ENCODE assay signal across 25 cellular contexts in genomic region chr7:73994761-73995160, GRCh38. TPM values are rescaled to one million over a fixed set of nuclear protein-coding genes. Genes with fewer than 3 reads are reported as not detected.
"Had no signal": no experiment of that assay in that cellular context is flagged by ENCODE, and none has a peak within 500 bp of the region (broad histone marks: within the 10 kb centered on the region; RNA-seq: fewer than 3 reads in every experiment).

No MANE protein-coding gene starts in this region.

- ATAC-seq: left cardiac atrium; left ventricle myocardium superior; naive thymus-derived CD4-positive, alpha-beta T cell; stimulated activated naive B cell treated with anti-CD40 and anti-IgM and Interleukin-4, amounts not matched to agents 10 μg/mL and 1 μg/mL and 100 μg/mL, for 72 hours had no signal

- H3K27me3 Mint-ChIP-seq: activated CD4-positive, alpha-beta T cell treated with anti-CD3 and anti-CD28 coated beads, Interleukin-2, amount 10 ng/mL, durations not matched to agents 24 days and 14 days had no signal

- H3K4me3 Mint-ChIP-seq: activated CD4-positive, alpha-beta memory T cell treated with anti-CD3 and anti-CD28 coated beads for 36 hours; activated CD4-positive, alpha-beta T cell treated with anti-CD3 and anti-CD28 coated beads, Interleukin-2, amount 10 ng/mL, durations not matched to agents 24 days and 14 days; activated naive CD4-positive, alpha-beta T cell treated with anti-CD3 and anti-CD28 coated beads, Interleukin-2, amount 10 ng/mL, durations not matched to agents 7 days and 5 days; activated naive CD8-positive, alpha-beta T cell treated with anti-CD3 and anti-CD28 coated beads, Interleukin-2, amount 10 ng/mL, durations not matched to agents 7 days and 5 days; activated T-cell treated with anti-CD3 and anti-CD28 coated beads, Interleukin-2, amount 50 U/mL, for 24 hours; central memory CD8-positive, alpha-beta T cell; naive thymus-derived CD4-positive, alpha-beta T cell; stimulated activated naive B cell treated with anti-CD40 and anti-IgM and Interleukin-4, amounts not matched to agents 10 μg/mL and 1 μg/mL and 100 μg/mL, for 72 hours had no signal

- H3K9me3 ChIP-seq: suprapubic skin had no signal

- H3K4me1 Mint-ChIP-seq: activated CD4-positive, alpha-beta T cell treated with anti-CD3 and anti-CD28 coated beads, Interleukin-2, amount 10 ng/mL, durations not matched to agents 24 days and 14 days; activated naive CD4-positive, alpha-beta T cell treated with anti-CD3 and anti-CD28 coated beads, Interleukin-2, amount 10 ng/mL, durations not matched to agents 7 days and 5 days; activated naive CD8-positive, alpha-beta T cell treated with anti-CD3 and anti-CD28 coated beads, Interleukin-2, amount 10 ng/mL, durations not matched to agents 7 days and 5 days; central memory CD8-positive, alpha-beta T cell; naive thymus-derived CD4-positive, alpha-beta T cell; stimulated activated naive B cell treated with anti-CD40 and anti-IgM and Interleukin-4, amounts not matched to agents 10 μg/mL and 1 μg/mL and 100 μg/mL, for 72 hours had no signal

- H3K36me3 ChIP-seq: breast epithelium, right atrium auricular region, suprapubic skin had no signal

- H3K4me3 ChIP-seq: breast epithelium, right atrium auricular region, suprapubic skin had no signal

- H3K27me3 ChIP-seq: breast epithelium, right atrium auricular region had no signal

- H3K27ac ChIP-seq: breast epithelium, right atrium auricular region, suprapubic skin had no signal

- H3K4me1 ChIP-seq: breast epithelium had no signal

- H3K27ac Mint-ChIP-seq: activated CD4-positive, alpha-beta memory T cell treated with anti-CD3 and anti-CD28 coated beads for 36 hours; activated CD4-positive, alpha-beta T cell treated with anti-CD3 and anti-CD28 coated beads, Interleukin-2, amount 10 ng/mL, durations not matched to agents 24 days and 14 days; activated naive CD4-positive, alpha-beta T cell treated with anti-CD3 and anti-CD28 coated beads, Interleukin-2, amount 10 ng/mL, durations not matched to agents 7 days and 5 days; activated naive CD8-positive, alpha-beta T cell treated with anti-CD3 and anti-CD28 coated beads, Interleukin-2, amount 10 ng/mL, durations not matched to agents 7 days and 5 days; activated T-cell treated with anti-CD3 and anti-CD28 coated beads, Interleukin-2, amount 50 U/mL, for 24 hours; naive thymus-derived CD4-positive, alpha-beta T cell; stimulated activated naive B cell treated with anti-CD40 and anti-IgM and Interleukin-4, amounts not matched to agents 10 μg/mL and 1 μg/mL and 100 μg/mL, for 72 hours had no signal

- DNase-seq: activated CD4-positive, alpha-beta memory T cell treated with anti-CD3 and anti-CD28 coated beads for 36 hours; activated CD4-positive, alpha-beta T cell treated with anti-CD3 and anti-CD28 coated beads, Interleukin-2, amount 10 ng/mL, durations not matched to agents 24 days and 14 days; activated CD4-positive, CD25-positive, alpha-beta regulatory T cell treated with anti-CD3 and anti-CD28 coated beads, Interleukin-2, amount 50 U/mL, for 72 hours; activated CD8-positive, alpha-beta memory T cell treated with anti-CD3 and anti-CD28 coated beads, Interleukin-2, amount 50 U/mL, for 4 hours; activated gamma-delta T cell; activated naive CD4-positive, alpha-beta T cell treated with anti-CD3 and anti-CD28 coated beads, Interleukin-2, amount 10 ng/mL, durations not matched to agents 7 days and 5 days; activated naive CD8-positive, alpha-beta T cell treated with anti-CD3 and anti-CD28 coated beads, Interleukin-2, amount 10 ng/mL, durations not matched to agents 7 days and 5 days; activated T-cell treated with anti-CD3 and anti-CD28 coated beads, Interleukin-2, amount 50 U/mL, for 24 hours; effector memory CD4-positive, alpha-beta T cell; head of caudate nucleus; hippocampal formation; left cardiac atrium; left ventricle myocardium superior; naive thymus-derived CD4-positive, alpha-beta T cell; nucleus accumbens; stimulated activated CD4-positive, alpha-beta T cell treated with anti-CD3 and anti-CD28 coated beads, Interleukin-15, amount 100 ng/mL, for 24 hours; stimulated activated CD4-positive, alpha-beta T cell treated with anti-CD3 and anti-CD28 coated beads, Interleukin-2, amount 100 ng/mL, for 24 hours; stimulated activated naive B cell treated with anti-CD40 and anti-IgM and Interleukin-4, amounts not matched to agents 10 μg/mL and 1 μg/mL and 100 μg/mL, for 72 hours had no signal

- H3K36me3 Mint-ChIP-seq: activated CD4-positive, alpha-beta memory T cell treated with anti-CD3 and anti-CD28 coated beads for 36 hours; activated naive CD8-positive, alpha-beta T cell treated with anti-CD3 and anti-CD28 coated beads, Interleukin-2, amount 10 ng/mL, durations not matched to agents 7 days and 5 days had no signal

RNA-seq across cellular contexts. Expression of gene ELN, which starts 33.2 kb away (rescaled TPM):
- total RNA-seq: activated CD4-positive, alpha-beta memory T cell treated with anti-CD3 and anti-CD28 coated beads for 36 hours; activated CD4-positive, alpha-beta T cell treated with anti-CD3 and anti-CD28 coated beads, Interleukin-2, amount 10 ng/mL, durations not matched to agents 24 days and 14 days; activated naive CD8-positive, alpha-beta T cell treated with anti-CD3 and anti-CD28 coated beads, Interleukin-2, amount 10 ng/mL, durations not matched to agents 7 days and 5 days; T-helper 1 cell treated with Interleukin-12 subunit alpha and Interleukin-12 subunit beta and Interleukin-4 antibody, amounts not matched to agents 30 ng/mL and 1 ng/mL, for 36 hours had no signal
- polyA plus RNA-seq: keratinocyte; naive thymus-derived CD4-positive, alpha-beta T cell; neural cell had no signal
